15 cellular contexts compared by ENCODE assay signal in the genomic region with DNA sequence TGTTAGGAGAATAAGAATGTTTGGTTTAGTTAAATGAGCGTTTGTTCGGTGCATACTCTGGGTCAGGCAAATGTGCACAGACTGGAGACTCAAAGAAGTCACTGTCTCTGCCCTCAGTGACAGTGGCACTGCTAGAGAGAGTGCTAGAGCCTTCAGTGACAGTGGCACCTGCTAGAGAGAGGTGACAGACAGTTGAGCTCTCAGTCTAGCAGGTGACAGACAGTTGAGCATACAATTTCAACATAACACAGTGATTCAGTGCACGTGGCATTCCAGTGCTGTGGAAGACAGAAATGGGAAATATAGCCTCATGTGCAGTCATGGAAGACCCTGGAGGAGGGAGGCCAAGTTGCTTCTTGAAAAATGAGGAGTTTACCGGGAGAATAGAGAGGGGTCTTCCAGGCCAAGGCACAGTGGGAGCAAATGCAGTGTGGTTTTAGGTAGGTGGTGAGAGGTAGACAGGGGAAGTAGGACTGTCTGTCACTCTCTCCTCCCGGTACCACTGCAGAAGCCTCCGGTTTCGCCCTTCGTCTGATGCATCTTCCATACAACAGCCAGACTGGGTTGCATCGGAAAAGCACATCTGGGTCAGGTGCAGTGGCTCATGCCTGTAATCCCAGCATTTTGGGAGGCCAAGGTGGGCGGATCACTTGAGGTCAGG.
DNase-seq lines count a peak whose midpoint lies in the region; ATAC-seq and TF ChIP-seq lines count a peak whose summit lies in the region.
"Had no signal": no experiment of that assay in that cellular context is flagged by ENCODE, and none has a peak within 500 bp of the region (broad histone marks: within the 10 kb centered on the region; RNA-seq: fewer than 3 reads in every experiment).

No MANE protein-coding gene starts in this region.

- no peaks in the 10 kb centered on the region for H3K9me3 ChIP-seq in Peyer's patch
- H3K9me3 ChIP-seq: gastroesophageal sphincter had no signal

- POLR2A ChIA-PET in activated CD4-positive, alpha-beta memory T cell treated with anti-CD3 and anti-CD28 coated beads for 36 hours (lab: Charles Lee), result no interaction called here

- H3K27ac ChIP-seq in Peyer's patch, result no peak overlapping the region
- H3K27ac ChIP-seq: gastroesophageal sphincter, KMS-11 had no signal

- intact Hi-C loops in activated CD4-positive, alpha-beta memory T cell treated with anti-CD3 and anti-CD28 coated beads for 36 hours (cut with micrococcal nuclease), result loop anchor here (10.0 kb wide), 1 partner anchor 921 kb away; no protein-coding TSS in a partner anchor

- H3K27me3 ChIP-seq in Peyer's patch, result no peaks in the 10 kb centered on the region
- H3K27me3 ChIP-seq: gastroesophageal sphincter had no signal

- TF ChIP-seq POLR2A in Peyer's patch (IDR thresholded peaks at IDR 0.05), result no peak

- H3K4me3 Mint-ChIP-seq in activated CD4-positive, alpha-beta memory T cell treated with anti-CD3 and anti-CD28 coated beads for 36 hours, result peak overlapping the region; percentile 11
- H3K4me3 Mint-ChIP-seq: stimulated activated memory B cell treated with anti-CD40 and anti-IgM and Interleukin-4, amounts not matched to agents 10 μg/mL and 1 μg/mL and 100 μg/mL, for 72 hours; T-helper 17 cell had no signal

- no peak for TF ChIP-seq CTCF in epithelial cell of esophagus (IDR thresholded peaks at IDR 0.05; ENCODE audit: insufficient read depth, low read depth, low read length, missing control alignments)
- TF ChIP-seq CTCF in Peyer's patch (IDR thresholded peaks at IDR 0.05), result no peak

- peak overlapping the region; percentile 93 for H3K27ac Mint-ChIP-seq in activated CD4-positive, alpha-beta memory T cell treated with anti-CD3 and anti-CD28 coated beads for 36 hours
- H3K27ac Mint-ChIP-seq: stimulated activated memory B cell treated with anti-CD40 and anti-IgM and Interleukin-4, amounts not matched to agents 10 μg/mL and 1 μg/mL and 100 μg/mL, for 72 hours had no signal

- CTCF ChIA-PET in activated CD4-positive, alpha-beta memory T cell treated with anti-CD3 and anti-CD28 coated beads for 36 hours (lab: Charles Lee), result interaction anchor here (4.6 kb wide), 1 partner anchor 15 kb away, joined by 25 read pairs; no protein-coding TSS in a partner anchor

- ATAC-seq in HG02798 (IDR thresholded peaks at IDR 0.05; ENCODE audit: poor library complexity, unreplicated experiment), result no peak
- ATAC-seq: gastroesophageal sphincter; stimulated activated memory B cell treated with anti-CD40 and anti-IgM and Interleukin-4, amounts not matched to agents 10 μg/mL and 1 μg/mL and 100 μg/mL, for 72 hours; T-helper 17 cell had no signal

- no peaks in the 10 kb centered on the region for H3K36me3 ChIP-seq in Peyer's patch
- H3K36me3 ChIP-seq: gastroesophageal sphincter had no signal

- DNase-seq in stimulated activated naive CD4-positive, alpha-beta T cell treated with Interleukin-2 at 50 U/mL for 16 hours (lab: John Stamatoyannopoulos, UW), result peak; percentile 17
- DNase-seq in stimulated activated naive CD4-positive, alpha-beta T cell (lab: John Stamatoyannopoulos, UW), result no peak
- peak; percentile 31 for DNase-seq in activated CD4-positive, alpha-beta memory T cell treated with anti-CD3 and anti-CD28 coated beads for 36 hours
- peak; percentile 38 for DNase-seq in epithelial cell of esophagus (ENCODE audit: low read depth)
- no peak for DNase-seq in NCI-H146 (lab: John Stamatoyannopoulos, UW)
- no peak for DNase-seq in Peyer's patch
- DNase-seq: C1 segment of cervical spinal cord; NCI-H526; RPMI8226; stimulated activated CD4-positive, alpha-beta T cell treated with anti-CD3 and anti-CD28 coated beads, Interleukin-2, amount 100 ng/mL, for 48 hours; T-helper 17 cell had no signal

- H3K36me3 Mint-ChIP-seq in activated CD4-positive, alpha-beta memory T cell treated with anti-CD3 and anti-CD28 coated beads for 36 hours, result peaks cover 9% of the 10 kb centered on the region
- H3K36me3 Mint-ChIP-seq: stimulated activated memory B cell treated with anti-CD40 and anti-IgM and Interleukin-4, amounts not matched to agents 10 μg/mL and 1 μg/mL and 100 μg/mL, for 72 hours had no signal

- peaks cover 9% of the 10 kb centered on the region for H3K9me3 Mint-ChIP-seq in activated CD4-positive, alpha-beta memory T cell treated with anti-CD3 and anti-CD28 coated beads for 36 hours

- H3K27me3 Mint-ChIP-seq in activated CD4-positive, alpha-beta memory T cell treated with anti-CD3 and anti-CD28 coated beads for 36 hours, result no peaks in the 10 kb centered on the region

- H3K4me3 ChIP-seq in epithelial cell of esophagus (ENCODE audit: low read length), result no peak overlapping the region
- no peak overlapping the region for H3K4me3 ChIP-seq in Peyer's patch
- H3K4me3 ChIP-seq: gastroesophageal sphincter had no signal

- peaks cover 81% of the 10 kb centered on the region for H3K4me1 Mint-ChIP-seq in activated CD4-positive, alpha-beta memory T cell treated with anti-CD3 and anti-CD28 coated beads for 36 hours (ENCODE audit: low read depth)

- H3K4me1 ChIP-seq in Peyer's patch, result peaks cover 0 to 8% (median 0%) of the 10 kb centered on the region in 4 donors

Comparison
In these comparisons a context has a peak if more than half of its experiments do, and no peak if none do; other contexts are left out.
1. DNase-seq: peak in stimulated activated naive CD4-positive, alpha-beta T cell treated with Interleukin-2 at 50 U/mL for 16 hours (single experiment), activated CD4-positive, alpha-beta memory T cell treated with anti-CD3 and anti-CD28 coated beads for 36 hours (single experiment) and epithelial cell of esophagus (single experiment); none in stimulated activated naive CD4-positive, alpha-beta T cell (0 of 6), NCI-H146 (single experiment) and Peyer's patch (0 of 3).